Comparison of ENCODE assay signal across 1 cellular context in genomic region chr2:229921892-229922448, GRCh38.
TF ChIP-seq lines count a peak whose summit lies in the region.

TRIP12 (minus strand) TSS chr2:229922009; CDS start chr2:229880079, 41,930 bp downstream.

TF ChIP-seq in HepG2, 621 proteins besides CTCF, POLR2A, EP300 and RAD21 (continued from another document and continues in another):
- TF ChIP-seq, protein P1, sequence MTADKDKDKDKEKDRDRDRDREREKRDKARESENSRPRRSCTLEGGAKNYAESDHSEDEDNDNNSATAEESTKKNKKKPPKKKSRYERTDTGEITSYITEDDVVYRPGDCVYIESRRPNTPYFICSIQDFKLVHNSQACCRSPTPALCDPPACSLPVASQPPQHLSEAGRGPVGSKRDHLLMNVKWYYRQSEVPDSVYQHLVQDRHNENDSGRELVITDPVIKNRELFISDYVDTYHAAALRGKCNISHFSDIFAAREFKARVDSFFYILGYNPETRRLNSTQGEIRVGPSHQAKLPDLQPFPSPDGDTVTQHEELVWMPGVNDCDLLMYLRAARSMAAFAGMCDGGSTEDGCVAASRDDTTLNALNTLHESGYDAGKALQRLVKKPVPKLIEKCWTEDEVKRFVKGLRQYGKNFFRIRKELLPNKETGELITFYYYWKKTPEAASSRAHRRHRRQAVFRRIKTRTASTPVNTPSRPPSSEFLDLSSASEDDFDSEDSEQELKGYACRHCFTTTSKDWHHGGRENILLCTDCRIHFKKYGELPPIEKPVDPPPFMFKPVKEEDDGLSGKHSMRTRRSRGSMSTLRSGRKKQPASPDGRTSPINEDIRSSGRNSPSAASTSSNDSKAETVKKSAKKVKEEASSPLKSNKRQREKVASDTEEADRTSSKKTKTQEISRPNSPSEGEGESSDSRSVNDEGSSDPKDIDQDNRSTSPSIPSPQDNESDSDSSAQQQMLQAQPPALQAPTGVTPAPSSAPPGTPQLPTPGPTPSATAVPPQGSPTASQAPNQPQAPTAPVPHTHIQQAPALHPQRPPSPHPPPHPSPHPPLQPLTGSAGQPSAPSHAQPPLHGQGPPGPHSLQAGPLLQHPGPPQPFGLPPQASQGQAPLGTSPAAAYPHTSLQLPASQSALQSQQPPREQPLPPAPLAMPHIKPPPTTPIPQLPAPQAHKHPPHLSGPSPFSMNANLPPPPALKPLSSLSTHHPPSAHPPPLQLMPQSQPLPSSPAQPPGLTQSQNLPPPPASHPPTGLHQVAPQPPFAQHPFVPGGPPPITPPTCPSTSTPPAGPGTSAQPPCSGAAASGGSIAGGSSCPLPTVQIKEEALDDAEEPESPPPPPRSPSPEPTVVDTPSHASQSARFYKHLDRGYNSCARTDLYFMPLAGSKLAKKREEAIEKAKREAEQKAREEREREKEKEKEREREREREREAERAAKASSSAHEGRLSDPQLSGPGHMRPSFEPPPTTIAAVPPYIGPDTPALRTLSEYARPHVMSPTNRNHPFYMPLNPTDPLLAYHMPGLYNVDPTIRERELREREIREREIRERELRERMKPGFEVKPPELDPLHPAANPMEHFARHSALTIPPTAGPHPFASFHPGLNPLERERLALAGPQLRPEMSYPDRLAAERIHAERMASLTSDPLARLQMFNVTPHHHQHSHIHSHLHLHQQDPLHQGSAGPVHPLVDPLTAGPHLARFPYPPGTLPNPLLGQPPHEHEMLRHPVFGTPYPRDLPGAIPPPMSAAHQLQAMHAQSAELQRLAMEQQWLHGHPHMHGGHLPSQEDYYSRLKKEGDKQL (CRISPR knock-in tag; IDR thresholded peaks at IDR 0.05; ENCODE audit: low read depth) = peak; percentile 53; the same call in 1 of the 2 replicates
- TF ChIP-seq ZNF709 (CRISPR knock-in tag; IDR thresholded peaks at IDR 0.05) (0 out of 2 replicates have a peak, but pooled peaks have one; percentile 20), ZNF224 (CRISPR knock-in tag; IDR thresholded peaks at IDR 0.05) (0 out of 2 replicates have a peak, but pooled peaks have one; percentile 13), ZNF577 (CRISPR knock-in tag; IDR thresholded peaks at IDR 0.05; ENCODE audit: borderline replicate concordance, low read depth) (no peak), SP140L (CRISPR knock-in tag; IDR thresholded peaks at IDR 0.05; ENCODE audit: borderline replicate concordance) (0 out of 2 replicates have a peak, but pooled peaks have one; percentile 16), ZEB1 (IDR thresholded peaks at IDR 0.05; ENCODE audit: insufficient replicate concordance, low read depth) (peak; percentile 55), YY1 (IDR thresholded peaks at IDR 0.05; ENCODE audit: insufficient read depth, insufficient replicate concordance, low read depth, low read length) (no peak), MATR3 (CRISPR knock-in tag; IDR thresholded peaks at IDR 0.05) (no peak), RAD51 (IDR thresholded peaks at IDR 0.05; ENCODE audit: borderline replicate concordance) (no peak), THYN1 (CRISPR knock-in tag; IDR thresholded peaks at IDR 0.05; ENCODE audit: borderline replicate concordance, low read depth) (no peak), DRAP1 (CRISPR knock-in tag; IDR thresholded peaks at IDR 0.05) (peak; percentile 50), ZNF33B (CRISPR knock-in tag; IDR thresholded peaks at IDR 0.05) (no peak; the same call in 1 of the 2 replicates), EHMT2 (IDR thresholded peaks at IDR 0.05; ENCODE audit: borderline replicate concordance, low read depth, low read length) (no peak; the same call in 1 of the 2 replicates), ZNF672 (CRISPR knock-in tag; IDR thresholded peaks at IDR 0.05) (no peak), ZNF777 (CRISPR knock-in tag; IDR thresholded peaks at IDR 0.05) (peak; percentile 21; the same call in 1 of the 2 replicates), ZNF792 (CRISPR knock-in tag; IDR thresholded peaks at IDR 0.05) (peak; percentile 6; the same call in 1 of the 2 replicates), MYNN (CRISPR knock-in tag; IDR thresholded peaks at IDR 0.05; ENCODE audit: low read depth) (0 out of 2 replicates have a peak, but pooled peaks have one; percentile 18), NFRKB (IDR thresholded peaks at IDR 0.05) (0 out of 2 replicates have a peak, but pooled peaks have one; percentile 15), ETV6 (CRISPR knock-in tag; conservative IDR thresholded peaks at IDR 0.05) (peak; percentile 50; the same call in 1 of the 2 replicates), PITX1 (CRISPR knock-in tag; IDR thresholded peaks at IDR 0.05) (peak; percentile 64), ZNF737 (CRISPR knock-in tag; IDR thresholded peaks at IDR 0.05; ENCODE audit: borderline replicate concordance) (no peak; the same call in 1 of the 2 replicates), TFAP4 (IDR thresholded peaks at IDR 0.05; ENCODE audit: borderline replicate concordance, low read depth) (peak; percentile 100), ZSCAN22 (CRISPR knock-in tag; IDR thresholded peaks at IDR 0.05) (no peak), ZNF333 (CRISPR knock-in tag; IDR thresholded peaks at IDR 0.05; ENCODE audit: borderline replicate concordance) (no peak; the same call in 1 of the 2 replicates), TFDP2 (CRISPR knock-in tag; IDR thresholded peaks at IDR 0.05) (peak; percentile 32; the same call in 1 of the 2 replicates), ZNF468 (CRISPR knock-in tag; IDR thresholded peaks at IDR 0.05) (no peak), ZNF354B (CRISPR knock-in tag; IDR thresholded peaks at IDR 0.05) (no peak), NKX3-1 (CRISPR knock-in tag; IDR thresholded peaks at IDR 0.05) (no peak), NPAS2 (CRISPR knock-in tag; IDR thresholded peaks at IDR 0.05; ENCODE audit: borderline replicate concordance) (no peak), PRPF4 (IDR thresholded peaks at IDR 0.05; ENCODE audit: low read depth, low read length, poor library complexity, severe bottlenecking) (peak; percentile 46), PHB2 (IDR thresholded peaks at IDR 0.05; ENCODE audit: partially characterized antibody) (no peak)
- TF ChIP-seq, protein P2, sequence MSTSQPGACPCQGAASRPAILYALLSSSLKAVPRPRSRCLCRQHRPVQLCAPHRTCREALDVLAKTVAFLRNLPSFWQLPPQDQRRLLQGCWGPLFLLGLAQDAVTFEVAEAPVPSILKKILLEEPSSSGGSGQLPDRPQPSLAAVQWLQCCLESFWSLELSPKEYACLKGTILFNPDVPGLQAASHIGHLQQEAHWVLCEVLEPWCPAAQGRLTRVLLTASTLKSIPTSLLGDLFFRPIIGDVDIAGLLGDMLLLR (CRISPR knock-in tag; IDR thresholded peaks at IDR 0.05) = no peak
- TF ChIP-seq, protein P3, sequence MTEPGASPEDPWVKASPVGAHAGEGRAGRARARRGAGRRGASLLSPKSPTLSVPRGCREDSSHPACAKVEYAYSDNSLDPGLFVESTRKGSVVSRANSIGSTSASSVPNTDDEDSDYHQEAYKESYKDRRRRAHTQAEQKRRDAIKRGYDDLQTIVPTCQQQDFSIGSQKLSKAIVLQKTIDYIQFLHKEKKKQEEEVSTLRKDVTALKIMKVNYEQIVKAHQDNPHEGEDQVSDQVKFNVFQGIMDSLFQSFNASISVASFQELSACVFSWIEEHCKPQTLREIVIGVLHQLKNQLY (CRISPR knock-in tag; IDR thresholded peaks at IDR 0.05) = peak; percentile 33; the same call in 1 of the 2 replicates
- TF ChIP-seq, protein P4, sequence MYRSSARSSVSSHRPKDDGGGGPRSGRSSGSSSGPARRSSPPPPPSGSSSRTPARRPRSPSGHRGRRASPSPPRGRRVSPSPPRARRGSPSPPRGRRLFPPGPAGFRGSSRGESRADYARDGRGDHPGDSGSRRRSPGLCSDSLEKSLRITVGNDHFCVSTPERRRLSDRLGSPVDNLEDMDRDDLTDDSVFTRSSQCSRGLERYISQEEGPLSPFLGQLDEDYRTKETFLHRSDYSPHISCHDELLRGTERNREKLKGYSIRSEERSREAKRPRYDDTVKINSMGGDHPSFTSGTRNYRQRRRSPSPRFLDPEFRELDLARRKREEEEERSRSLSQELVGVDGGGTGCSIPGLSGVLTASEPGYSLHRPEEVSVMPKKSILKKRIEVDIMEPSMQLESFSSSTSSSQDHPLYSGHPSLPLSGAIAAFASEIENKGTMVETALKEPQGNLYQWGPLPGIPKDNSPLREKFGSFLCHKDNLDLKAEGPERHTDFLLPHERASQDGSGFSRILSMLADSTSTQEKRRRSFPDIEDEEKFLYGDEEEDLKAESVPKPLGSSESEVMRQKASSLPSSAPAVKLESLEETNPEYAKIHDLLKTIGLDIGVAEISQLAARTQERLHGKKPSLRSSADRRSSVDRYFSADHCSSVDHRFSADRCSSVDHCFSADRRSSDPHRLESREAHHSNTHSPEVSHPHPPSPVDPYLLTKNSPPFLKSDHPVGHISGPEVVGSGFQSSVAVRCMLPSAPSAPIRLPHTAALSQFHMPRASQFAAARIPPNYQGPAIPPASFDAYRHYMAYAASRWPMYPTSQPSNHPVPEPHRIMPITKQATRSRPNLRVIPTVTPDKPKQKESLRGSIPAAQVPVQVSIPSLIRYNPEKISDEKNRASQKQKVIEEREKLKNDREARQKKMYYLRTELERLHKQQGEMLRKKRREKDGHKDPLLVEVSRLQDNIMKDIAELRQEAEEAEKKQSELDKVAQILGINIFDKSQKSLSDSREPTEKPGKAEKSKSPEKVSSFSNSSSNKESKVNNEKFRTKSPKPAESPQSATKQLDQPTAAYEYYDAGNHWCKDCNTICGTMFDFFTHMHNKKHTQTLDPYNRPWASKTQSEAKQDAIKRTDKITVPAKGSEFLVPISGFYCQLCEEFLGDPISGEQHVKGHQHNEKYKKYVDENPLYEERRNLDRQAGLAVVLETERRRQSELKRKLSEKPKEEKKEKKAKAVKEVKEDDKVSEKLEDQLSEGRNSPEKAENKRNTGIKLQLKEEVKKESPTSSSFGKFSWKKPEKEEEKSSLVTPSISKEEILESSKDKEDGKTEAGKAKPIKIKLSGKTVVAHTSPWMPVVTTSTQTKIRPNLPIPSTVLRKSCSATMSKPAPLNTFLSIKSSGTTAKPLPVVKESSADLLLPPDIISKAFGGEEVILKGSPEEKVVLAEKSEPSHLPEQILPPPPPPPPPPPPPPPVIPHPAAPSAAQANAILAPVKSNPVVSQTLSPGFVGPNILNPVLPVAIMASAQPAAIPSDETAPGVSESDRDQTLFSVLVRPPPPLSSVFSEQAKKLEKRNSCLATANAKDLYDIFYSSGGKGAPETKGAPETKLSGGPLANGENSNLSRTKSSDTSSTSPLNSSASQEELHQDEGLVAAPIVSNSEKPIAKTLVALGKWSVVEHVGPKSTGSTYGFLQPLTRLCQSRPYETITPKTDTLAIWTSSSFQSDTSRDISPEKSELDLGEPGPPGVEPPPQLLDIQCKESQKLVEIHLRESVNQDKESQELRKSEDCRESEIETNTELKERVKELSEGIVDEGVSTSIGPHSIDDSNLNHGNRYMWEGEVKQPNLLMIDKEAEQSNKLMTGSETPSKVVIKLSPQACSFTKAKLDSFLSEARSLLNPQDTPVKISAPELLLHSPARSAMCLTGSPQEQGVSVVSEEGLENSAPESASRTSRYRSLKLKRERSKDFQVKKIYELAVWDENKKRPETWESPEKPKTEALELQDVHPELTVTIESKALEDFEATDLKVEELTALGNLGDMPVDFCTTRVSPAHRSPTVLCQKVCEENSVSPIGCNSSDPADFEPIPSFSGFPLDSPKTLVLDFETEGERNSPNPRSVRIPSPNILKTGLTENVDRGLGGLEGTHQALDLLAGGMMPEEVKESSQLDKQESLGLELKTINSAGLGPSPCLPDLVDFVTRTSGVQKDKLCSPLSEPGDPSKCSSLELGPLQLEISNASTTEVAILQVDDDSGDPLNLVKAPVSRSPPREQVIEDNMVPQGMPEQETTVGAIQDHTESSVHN (CRISPR knock-in tag; IDR thresholded peaks at IDR 0.05) = no peak
- TF ChIP-seq, protein P5, sequence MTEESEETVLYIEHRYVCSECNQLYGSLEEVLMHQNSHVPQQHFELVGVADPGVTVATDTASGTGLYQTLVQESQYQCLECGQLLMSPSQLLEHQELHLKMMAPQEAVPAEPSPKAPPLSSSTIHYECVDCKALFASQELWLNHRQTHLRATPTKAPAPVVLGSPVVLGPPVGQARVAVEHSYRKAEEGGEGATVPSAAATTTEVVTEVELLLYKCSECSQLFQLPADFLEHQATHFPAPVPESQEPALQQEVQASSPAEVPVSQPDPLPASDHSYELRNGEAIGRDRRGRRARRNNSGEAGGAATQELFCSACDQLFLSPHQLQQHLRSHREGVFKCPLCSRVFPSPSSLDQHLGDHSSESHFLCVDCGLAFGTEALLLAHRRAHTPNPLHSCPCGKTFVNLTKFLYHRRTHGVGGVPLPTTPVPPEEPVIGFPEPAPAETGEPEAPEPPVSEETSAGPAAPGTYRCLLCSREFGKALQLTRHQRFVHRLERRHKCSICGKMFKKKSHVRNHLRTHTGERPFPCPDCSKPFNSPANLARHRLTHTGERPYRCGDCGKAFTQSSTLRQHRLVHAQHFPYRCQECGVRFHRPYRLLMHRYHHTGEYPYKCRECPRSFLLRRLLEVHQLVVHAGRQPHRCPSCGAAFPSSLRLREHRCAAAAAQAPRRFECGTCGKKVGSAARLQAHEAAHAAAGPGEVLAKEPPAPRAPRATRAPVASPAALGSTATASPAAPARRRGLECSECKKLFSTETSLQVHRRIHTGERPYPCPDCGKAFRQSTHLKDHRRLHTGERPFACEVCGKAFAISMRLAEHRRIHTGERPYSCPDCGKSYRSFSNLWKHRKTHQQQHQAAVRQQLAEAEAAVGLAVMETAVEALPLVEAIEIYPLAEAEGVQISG (CRISPR knock-in tag; IDR thresholded peaks at IDR 0.05) = peak; percentile 55
- TF ChIP-seq, protein P6, sequence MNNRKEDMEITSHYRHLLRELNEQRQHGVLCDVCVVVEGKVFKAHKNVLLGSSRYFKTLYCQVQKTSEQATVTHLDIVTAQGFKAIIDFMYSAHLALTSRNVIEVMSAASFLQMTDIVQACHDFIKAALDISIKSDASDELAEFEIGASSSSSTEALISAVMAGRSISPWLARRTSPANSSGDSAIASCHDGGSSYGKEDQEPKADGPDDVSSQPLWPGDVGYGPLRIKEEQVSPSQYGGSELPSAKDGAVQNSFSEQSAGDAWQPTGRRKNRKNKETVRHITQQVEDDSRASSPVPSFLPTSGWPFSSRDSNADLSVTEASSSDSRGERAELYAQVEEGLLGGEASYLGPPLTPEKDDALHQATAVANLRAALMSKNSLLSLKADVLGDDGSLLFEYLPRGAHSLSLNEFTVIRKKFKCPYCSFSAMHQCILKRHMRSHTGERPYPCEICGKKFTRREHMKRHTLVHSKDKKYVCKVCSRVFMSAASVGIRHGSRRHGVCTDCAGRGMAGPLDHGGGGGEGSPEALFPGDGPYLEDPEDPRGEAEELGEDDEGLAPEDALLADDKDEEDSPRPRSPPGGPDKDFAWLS (CRISPR knock-in tag; IDR thresholded peaks at IDR 0.05; ENCODE audit: borderline replicate concordance) = no peak
